ENCODE assay signal across 9 cellular contexts in the genomic region with DNA sequence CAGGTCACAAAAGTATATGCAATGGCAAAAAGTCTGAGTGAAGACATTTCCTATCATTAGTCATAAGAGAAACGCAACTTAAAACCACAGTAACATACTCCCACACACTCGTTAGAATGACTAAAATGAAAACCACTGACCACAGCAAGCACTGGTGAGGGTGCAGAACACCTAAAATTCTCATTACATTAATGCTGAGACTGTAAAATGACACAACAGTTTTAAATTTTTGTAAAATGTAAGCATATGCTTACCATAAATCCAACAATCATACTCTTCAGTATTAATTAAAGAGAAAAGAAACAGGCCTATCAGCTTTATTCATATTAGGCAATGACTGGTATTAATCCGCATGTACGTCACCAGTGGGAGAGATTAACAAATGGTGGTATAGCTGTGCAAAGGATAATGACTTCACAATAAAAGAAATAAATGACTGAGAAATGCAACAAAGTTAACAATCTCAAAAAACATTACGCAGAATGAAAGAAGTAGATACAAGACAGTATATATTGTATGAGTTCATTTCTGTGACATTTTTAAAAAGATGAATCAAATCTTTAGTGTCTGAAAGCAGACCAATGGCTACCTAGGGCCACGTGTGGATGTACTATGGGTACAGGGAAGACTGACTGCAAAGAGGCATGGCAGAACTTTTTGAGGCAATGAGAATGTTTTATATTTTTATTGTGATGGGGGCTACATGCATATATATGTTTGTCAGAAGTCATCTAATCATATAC.
A peak's percentile ranks its signal among the peaks of the same experiment; 100 is the strongest.
DNase-seq lines count a peak whose midpoint lies in the region; ATAC-seq and TF ChIP-seq lines count a peak whose summit lies in the region.
"Had no signal": no experiment of that assay in that cellular context is flagged by ENCODE, and none has a peak within 500 bp of the region (broad histone marks: within the 10 kb centered on the region; RNA-seq: fewer than 3 reads in every experiment).

No MANE protein-coding gene starts in this region.

- ATAC-seq in GM21390 (IDR thresholded peaks at IDR 0.05; ENCODE audit: unreplicated experiment) (peak; percentile 98), HG03565 (IDR thresholded peaks at IDR 0.05; ENCODE audit: unreplicated experiment) (peak; percentile 92), natural killer cell (peak; percentile 78 to 93 (median 86))
- ATAC-seq in activated T-cell treated with anti-CD3 and anti-CD28 coated beads, Interleukin-2, amount 50 U/mL, for 4 hours: peak; percentile 75 to 77

- no peaks in the 10 kb centered on the region for H3K27me3 Mint-ChIP-seq in activated T-cell treated with anti-CD3 and anti-CD28 coated beads, Interleukin-2, amount 50 U/mL, for 4 hours (ENCODE audit: low read depth)
- no peaks in the 10 kb centered on the region for H3K27me3 Mint-ChIP-seq in natural killer cell (ENCODE audit: low read depth in 2 of 2)
- H3K27me3 Mint-ChIP-seq: naive B cell had no signal

- intact Hi-C loops in natural killer cell (cut with micrococcal nuclease): loop anchor here (1.0 to 5.0 kb wide), 4 partner anchors 88 to 726 kb away; no protein-coding TSS in a partner anchor

- no peak for TF ChIP-seq CTCF in natural killer cell (IDR thresholded peaks at IDR 0.05)

- H3K4me1 Mint-ChIP-seq in activated T-cell treated with anti-CD3 and anti-CD28 coated beads, Interleukin-2, amount 50 U/mL, for 4 hours (ENCODE audit: low read depth): peaks cover 37% of the 10 kb centered on the region
- peaks cover 26 to 31% of the 10 kb centered on the region in 2 donors for H3K4me1 Mint-ChIP-seq in natural killer cell

- peak overlapping the region; percentile 84 to 90 for H3K27ac Mint-ChIP-seq in natural killer cell

- peak overlapping the region; percentile 69 for H3K4me3 Mint-ChIP-seq in activated T-cell treated with anti-CD3 and anti-CD28 coated beads, Interleukin-2, amount 50 U/mL, for 4 hours
- peak overlapping the region; percentile 67 for H3K4me3 Mint-ChIP-seq in natural killer cell
- H3K4me3 Mint-ChIP-seq: naive B cell had no signal

- H3K36me3 Mint-ChIP-seq in activated T-cell treated with anti-CD3 and anti-CD28 coated beads, Interleukin-2, amount 50 U/mL, for 4 hours (ENCODE audit: insufficient read depth): peaks cover 24% of the 10 kb centered on the region
- peaks cover 6% of the 10 kb centered on the region for H3K36me3 Mint-ChIP-seq in natural killer cell

- DNase-seq in GM03348 (ENCODE audit: low spot score) (peak; percentile 73), natural killer cell (no peak), NCI-H2196 (lab: John Stamatoyannopoulos, UW; ENCODE audit: unreplicated experiment) (no peak), islet precursor cell (no peak), NCI-H524 (lab: John Stamatoyannopoulos, UW) (no peak)
- no peak for DNase-seq in activated T-cell treated with anti-CD3 and anti-CD28 coated beads, Interleukin-2, amount 50 U/mL, for 4 hours
- DNase-seq: naive B cell had no signal

- peaks cover 5% of the 10 kb centered on the region for H3K9me3 Mint-ChIP-seq in activated T-cell treated with anti-CD3 and anti-CD28 coated beads, Interleukin-2, amount 50 U/mL, for 4 hours
- H3K9me3 Mint-ChIP-seq in natural killer cell: no peaks in the 10 kb centered on the region
